ENCODE assay signal across 12 cellular contexts in genomic region chr10:4677296-4678021, GRCh38.
DNase-seq lines count a peak whose midpoint lies in the region; ATAC-seq, FAIRE-seq and TF ChIP-seq lines count a peak whose summit lies in the region.
"Had no signal": no experiment of that assay in that cellular context is flagged by ENCODE, and none has a peak within 500 bp of the region (broad histone marks: within the 10 kb centered on the region; RNA-seq: fewer than 3 reads in every experiment).

No MANE protein-coding gene starts in this region.

- no peaks in the 10 kb centered on the region for H3K27me3 ChIP-seq in MG63
- no peaks in the 10 kb centered on the region for H3K27me3 ChIP-seq in smooth muscle cell (ENCODE audit: low read depth)

- H3K4me3 ChIP-seq in MG63: peak overlapping the region; percentile 5
- H3K4me3 ChIP-seq in smooth muscle cell: peak overlapping the region; percentile 9

- peak; percentile 68 for ATAC-seq in left lobe of liver
- ATAC-seq: effector memory CD8-positive, alpha-beta T cell had no signal

- H3K9me3 ChIP-seq in MG63: no peaks in the 10 kb centered on the region; the same call in 1 of the 2 replicates
- H3K9me3 ChIP-seq in smooth muscle cell (replicated peaks; ENCODE audit: low read depth): no peaks in the 10 kb centered on the region

- H3K4me1 ChIP-seq in smooth muscle cell (ENCODE audit: low read depth): peaks cover 20% of the 10 kb centered on the region

- H3K79me2 ChIP-seq in smooth muscle cell (ENCODE audit: low read depth): no peaks in the 10 kb centered on the region

- peak overlapping the region; percentile 84 for H3K27ac ChIP-seq in smooth muscle cell (ENCODE audit: low read depth)

- no peak for TF ChIP-seq CTCF in smooth muscle cell (IDR thresholded peaks at IDR 0.05; ENCODE audit: borderline replicate concordance, insufficient read depth, poor library complexity, severe bottlenecking)

- H3K36me3 ChIP-seq in MG63 (no peaks in the 10 kb centered on the region), smooth muscle cell (ENCODE audit: low read depth) (no peaks in the 10 kb centered on the region)

- FAIRE-seq in GM19239 (lab: Jason Lieb, UNC): no peak

- 69% methylated on average over 5 of the region's 5 CpGs for WGBS in smooth muscle cell (ENCODE audit: low lambda C conversion rate)

- H3F3A ChIP-seq in smooth muscle cell (ENCODE audit: low read depth): peaks cover 10% of the 10 kb centered on the region

- H3K9ac ChIP-seq in smooth muscle cell (ENCODE audit: low read depth): peak overlapping the region; percentile 35

- H2AFZ ChIP-seq in smooth muscle cell (ENCODE audit: low read depth): no peak overlapping the region

- H3K4me2 ChIP-seq in smooth muscle cell: peak overlapping the region; percentile 70

- DNase-seq in MG63 (no peak), dermis blood vessel endothelial cell (peak; percentile 75), left lobe of liver (ENCODE audit: low spot score) (no peak), smooth muscle cell (lab: John Stamatoyannopoulos, UW; ENCODE audit: unreplicated experiment) (no peak), GM19239 (ENCODE audit: insufficient read length, low spot score) (no peak), SIG-M5 treated with dmso at 0.1 percent for 504 hours (lab: John Stamatoyannopoulos, UW; ENCODE audit: unreplicated experiment) (no peak), superior temporal gyrus (ENCODE audit: extremely low spot score) (no peak)
- DNase-seq in stimulated activated CD4-positive, alpha-beta T cell treated with anti-CD3 and anti-CD28 coated beads, Interleukin-2, amount 100 ng/mL, for 48 hours: no peak
- DNase-seq: activated CD4-positive, alpha-beta T cell treated with anti-CD3 and anti-CD28 coated beads, Interleukin-2, amount 50 U/mL, for 1 hour; activated naive CD4-positive, alpha-beta T cell treated with anti-CD3 and anti-CD28 coated beads, Interleukin-2, amount 50 U/mL, for 16 hours; effector memory CD8-positive, alpha-beta T cell; NCI-H2171 had no signal

- H4K20me1 ChIP-seq in smooth muscle cell (ENCODE audit: low read depth): no peaks in the 10 kb centered on the region
